ENCODE assay signal across 8 cellular contexts in genomic region chr17:19386974-19387920, GRCh38. TPM values are rescaled to one million over a fixed set of nuclear protein-coding genes. Genes with fewer than 3 reads are reported as not detected.
DNase-seq lines count a peak whose midpoint lies in the region; ATAC-seq and TF ChIP-seq lines count a peak whose summit lies in the region.

MFAP4 (minus strand) TSS chr17:19387190; CDS start chr17:19387155, 35 bp downstream.

- H3K4me3 ChIP-seq in BE2C (ENCODE audit: low read depth, low read length): no peak within 1 kb of the TSS
- peak within 1 kb of the TSS; percentile 42 to 49 for H3K4me3 ChIP-seq in duodenal mucosa (ENCODE audit: low read depth in 1 of 2, low read length in 2 of 2)

- peak within 1 kb of the TSS in 1 of 2 donors; percentile 29 for H3K9ac ChIP-seq in duodenal mucosa (ENCODE audit: low read depth in 1 of 2, low read length in 2 of 2)

- H3K9me3 ChIP-seq in BE2C (no peaks in the 10 kb centered on the region), duodenal mucosa (ENCODE audit: control insufficient read depth in 1 of 2, low read length in 2 of 2) (no peaks in the 10 kb centered on the region)

- TF ChIP-seq CTCF in BE2C (IDR thresholded peaks at IDR 0.05; ENCODE audit: low read depth, low read length): no peak

- H3K4me1 ChIP-seq in BE2C (no peaks in the 10 kb centered on the region), duodenal mucosa (ENCODE audit: control insufficient read depth in 1 of 2, insufficient read depth in 2 of 2, low read length in 2 of 2) (peaks cover 38 to 42% of the 10 kb centered on the region in 2 donors)

- peak within 1 kb of the TSS; percentile 66 for H3K27ac ChIP-seq in duodenal mucosa (ENCODE audit: low read depth, low read length)

- peak; percentile 67 for DNase-seq in BE2C
- peak; percentile 99 for DNase-seq in NCI-H2171 treated with DMSO at 0.1 percent for 48 hours (lab: John Stamatoyannopoulos, UW)
- peak; percentile 62 for DNase-seq in mucosa of gallbladder (ENCODE audit: low spot score)

- no peak for ATAC-seq in GM19397 (IDR thresholded peaks at IDR 0.05; ENCODE audit: unreplicated experiment)
- no peak for ATAC-seq in HG02870 (IDR thresholded peaks at IDR 0.05; ENCODE audit: unreplicated experiment)
- ATAC-seq in HG03045 (IDR thresholded peaks at IDR 0.05; ENCODE audit: unreplicated experiment): no peak
- ATAC-seq in HG03280 (IDR thresholded peaks at IDR 0.05; ENCODE audit: unreplicated experiment): no peak

- H3K36me3 ChIP-seq in BE2C (no peaks in the 10 kb centered on the region), duodenal mucosa (ENCODE audit: control insufficient read depth in 1 of 2, insufficient read depth in 2 of 2, low read length in 2 of 2) (peaks cover 18 to 31% of the 10 kb centered on the region in 2 donors)

- H3K27me3 ChIP-seq in BE2C: no peaks in the 10 kb centered on the region
- H3K27me3 ChIP-seq in duodenal mucosa (ENCODE audit: control insufficient read depth in 1 of 2, insufficient read depth in 2 of 2, low read length in 2 of 2): no peaks in the 10 kb centered on the region

RNA-seq across cellular contexts. Expression of gene MFAP4, which starts in this region (rescaled TPM):
- 80.5 TPM for polyA plus RNA-seq in BE2C (2012; ENCODE audit: insufficient read depth, insufficient read length, low read depth)
- 303 TPM for total RNA-seq in mucosa of gallbladder
